ENCODE assay signal across 8 cellular contexts in the genomic region with DNA sequence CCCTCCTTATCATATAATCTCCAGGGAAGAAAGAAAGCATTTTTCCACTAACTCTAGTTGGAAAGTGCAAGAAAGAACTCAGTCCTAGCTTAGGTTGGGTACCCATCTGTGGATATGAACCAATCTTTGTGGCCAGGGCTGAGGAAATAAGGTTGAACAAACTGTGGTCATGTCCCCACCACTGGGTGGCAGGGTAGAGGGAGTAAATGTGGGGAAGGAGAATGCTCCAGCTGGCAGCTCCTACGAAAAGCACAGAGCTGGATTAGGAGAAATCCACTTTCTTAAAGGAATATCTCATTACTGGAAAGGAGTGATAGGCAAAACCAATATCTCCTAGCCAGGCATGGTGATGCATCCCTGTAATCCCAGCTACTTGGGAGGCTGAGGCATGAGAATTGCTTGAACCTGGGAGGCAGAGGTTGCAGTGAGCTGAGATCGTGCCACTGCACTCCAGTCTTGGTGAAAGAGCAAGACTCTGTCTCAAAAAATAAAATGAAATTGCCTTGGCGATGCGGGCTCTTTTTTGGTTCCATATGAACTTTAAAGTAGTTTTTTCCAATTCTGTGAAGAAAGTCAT.
A peak's percentile ranks its signal among the peaks of the same experiment; 100 is the strongest.
DNase-seq lines count a peak whose midpoint lies in the region; ATAC-seq, FAIRE-seq and TF ChIP-seq lines count a peak whose summit lies in the region.

No MANE protein-coding gene starts in this region.

- no peak overlapping the region for H2AFZ ChIP-seq in OCI-LY7 (ENCODE audit: low read length)

- POLR2A ChIA-PET in OCI-LY7 (lab: Charles Lee), result no interaction called here

- H3K4me1 ChIP-seq in OCI-LY7 (ENCODE audit: insufficient read depth, low read length, poor library complexity, severe bottlenecking) (no peaks in the 10 kb centered on the region), pancreas (no peaks in the 10 kb centered on the region), tibial nerve (peaks cover 0 to 8% (median 0%) of the 10 kb centered on the region in 4 donors)

- H3K4me2 ChIP-seq in OCI-LY7 (ENCODE audit: low read length), result no peak overlapping the region

- no peak overlapping the region for H3K27ac ChIP-seq in OCI-LY7 (ENCODE audit: low read depth, low read length, poor library complexity, severe bottlenecking)
- no peak overlapping the region for H3K27ac ChIP-seq in pancreas
- H3K27ac ChIP-seq in tibial nerve, result no peak overlapping the region

- H4K20me1 ChIP-seq in OCI-LY7 (ENCODE audit: insufficient read depth, low read length), result no peaks in the 10 kb centered on the region

- intact Hi-C loops in OCI-LY7 (cut with micrococcal nuclease; ENCODE audit: unreplicated experiment), result no loop called here
- intact Hi-C loops in pancreas (cut with DNase I), result loop anchor here in 1 of 3 donors (10.0 kb wide), 1 partner anchor 327 kb away; no protein-coding TSS in a partner anchor

- TF ChIP-seq CTCF in D721Med (IDR thresholded peaks at IDR 0.05; ENCODE audit: insufficient read depth, missing control alignments), result peak; percentile 90
- TF ChIP-seq CTCF in HFF-Myc (IDR thresholded peaks at IDR 0.05; ENCODE audit: low read depth, low read length, missing control alignments), result peak; percentile 60
- TF ChIP-seq CTCF in OCI-LY7 (conservative IDR thresholded peaks at IDR 0.05; ENCODE audit: low read length), result peak; percentile 62
- peak; percentile 27 to 48 (median 40) for TF ChIP-seq CTCF in pancreas (IDR thresholded peaks at IDR 0.05)
- peak in 1 of 5 experiments; percentile 7 for TF ChIP-seq CTCF in tibial nerve (IDR thresholded peaks at IDR 0.05)

- peak; percentile 82 for FAIRE-seq in D721Med (lab: Jason Lieb, UNC)
- no peak for FAIRE-seq in pancreas (lab: Jason Lieb, UNC)

- no peak overlapping the region for H3K4me3 ChIP-seq in HFF-Myc (replicated peaks; ENCODE audit: low read depth, low read length)
- no peak overlapping the region for H3K4me3 ChIP-seq in OCI-LY7 (ENCODE audit: low read depth, low read length, poor library complexity, severe bottlenecking)
- H3K4me3 ChIP-seq in pancreas, result no peak overlapping the region
- H3K4me3 ChIP-seq in tibial nerve, result no peak overlapping the region

- peak; percentile 84 to 92 (median 89) for ATAC-seq in pancreas
- ATAC-seq in GM21737 (IDR thresholded peaks at IDR 0.05; ENCODE audit: unreplicated experiment), result no peak

- no peaks in the 10 kb centered on the region for H3K79me2 ChIP-seq in OCI-LY7 (ENCODE audit: insufficient read depth, low read depth, low read length)

- H3K36me3 ChIP-seq in OCI-LY7 (ENCODE audit: insufficient read depth, low read length) (no peaks in the 10 kb centered on the region), pancreas (no peaks in the 10 kb centered on the region), tibial nerve (no peaks in the 10 kb centered on the region)

- H3K9me3 ChIP-seq in OCI-LY7 (ENCODE audit: low read length) (no peaks in the 10 kb centered on the region), pancreas (no peaks in the 10 kb centered on the region), tibial nerve (no peaks in the 10 kb centered on the region)

- TF ChIP-seq POLR2A in erythroblast (IDR thresholded peaks at IDR 0.05; ENCODE audit: low read length), result no peak
- TF ChIP-seq POLR2A in tibial nerve (IDR thresholded peaks at IDR 0.05), result no peak

- TF ChIP-seq EP300 in tibial nerve (IDR thresholded peaks at IDR 0.05), result no peak

- H3K27me3 ChIP-seq in pancreas (no peaks in the 10 kb centered on the region), tibial nerve (no peaks in the 10 kb centered on the region)

- 68 to 71% methylated on average over 4 of the region's 4 CpGs for WGBS in pancreas, 2 donors
- 71 to 73% methylated on average over 4 of the region's 4 CpGs for WGBS in tibial nerve, 2 donors

- DNase-seq in D721Med (ENCODE audit: insufficient read length, low spot score), result no peak
- peak; percentile 17 for DNase-seq in HFF-Myc (ENCODE audit: extremely low read depth, low read depth)
- peak; percentile 23 for DNase-seq in OCI-LY7 (ENCODE audit: low spot score)
- peak; percentile 3 to 4 for DNase-seq in erythroblast (lab: John Stamatoyannopoulos, UW)
- DNase-seq in pancreas, result peak in 5 of 6 donors; percentile 45 to 69 (median 57)
- DNase-seq in tibial nerve (ENCODE audit: low spot score in 2 of 2), result no peak
- DNase-seq in OCI-M2 (lab: John Stamatoyannopoulos, UW; ENCODE audit: unreplicated experiment), result no peak

- no peaks in the 10 kb centered on the region for H3K9me2 ChIP-seq in OCI-LY7 (ENCODE audit: insufficient read depth, low read length)

- CTCF ChIA-PET in OCI-LY7 (lab: Charles Lee; ENCODE audit: unreplicated experiment), result no interaction called here

- no TSS peak for BruUV-seq in OCI-LY7 (replicated peaks; lab: Mats Ljungman, UMichigan)

Comparison
In these comparisons a context has a peak if more than half of its experiments do, and no peak if none do; other contexts are left out.
1. DNase-seq: peak in HFF-Myc (single experiment), OCI-LY7 (single experiment), erythroblast (2 of 2) and pancreas (5 of 6); none in D721Med (single experiment), tibial nerve (0 of 2) and OCI-M2 (single experiment).